In genomic region chr16:10828851-10829331, GRCh38 we compare ENCODE assay signal across 8 cellular contexts. TPM values are rescaled to one million over a fixed set of nuclear protein-coding genes. Genes with fewer than 3 reads are reported as not detected.
A peak's percentile ranks its signal among the peaks of the same experiment; 100 is the strongest.
DNase-seq lines count a peak whose midpoint lies in the region; TF ChIP-seq lines count a peak whose summit lies in the region.

No MANE protein-coding gene starts in this region.

- H3K27me3 Mint-ChIP-seq in endodermal cell (ENCODE audit: insufficient read depth) = peaks cover under 1% of the 10 kb centered on the region

- peak; percentile 83 for DNase-seq in AG20443 (ENCODE audit: low spot score)
- peak; percentile 81 for DNase-seq in NCI-H446 treated with DMSO at 0.1 percent for 48 hours (lab: John Stamatoyannopoulos, UW)
- peak; percentile 55 for DNase-seq in endodermal cell
- DNase-seq in midbrain (lab: John Stamatoyannopoulos, UW) = peak; percentile 87
- no peak for DNase-seq in NCI-H345 treated with DMSO at 0.1 percent for 48 hours (lab: John Stamatoyannopoulos, UW; ENCODE audit: unreplicated experiment)
- no peak for DNase-seq in activated CD8-positive, alpha-beta memory T cell treated with anti-CD3 and anti-CD28 coated beads, Interleukin-2, amount 50 U/mL, for 48 hours
- no peak for DNase-seq in NCI-H2107 treated with DMSO at 0.1 percent for 48 hours (lab: John Stamatoyannopoulos, UW; ENCODE audit: unreplicated experiment)

- no peak overlapping the region for H3K27ac Mint-ChIP-seq in endodermal cell

- H3K9ac ChIP-seq in endodermal cell (ENCODE audit: extremely low read depth, low read length, poor library complexity, severe bottlenecking) = no peak overlapping the region

- H3K4me1 Mint-ChIP-seq in endodermal cell = no peaks in the 10 kb centered on the region

- no peaks in the 10 kb centered on the region for H3K9me3 Mint-ChIP-seq in endodermal cell

- H3K27ac ChIP-seq in endodermal cell (ENCODE audit: low read depth, low read length) (no peak overlapping the region), urinary bladder (ENCODE audit: low read depth) (peak overlapping the region; percentile 49)

- no peak overlapping the region for H3K4me3 ChIP-seq in endodermal cell (ENCODE audit: low read length)
- no peak overlapping the region for H3K4me3 ChIP-seq in urinary bladder (ENCODE audit: low read depth, low read length)

- no peaks in the 10 kb centered on the region for H3K9me3 ChIP-seq in endodermal cell (ENCODE audit: control insufficient read depth, low read length)

- H3K36me3 ChIP-seq in endodermal cell (ENCODE audit: control insufficient read depth, insufficient read depth, low read length) (no peaks in the 10 kb centered on the region), urinary bladder (ENCODE audit: insufficient read depth) (no peaks in the 10 kb centered on the region)

- H3K4me1 ChIP-seq in endodermal cell (ENCODE audit: control insufficient read depth, insufficient read depth, low read length) = no peaks in the 10 kb centered on the region
- H3K4me1 ChIP-seq in urinary bladder (ENCODE audit: insufficient read depth) = peaks cover 2% of the 10 kb centered on the region

- H3K4me3 Mint-ChIP-seq in endodermal cell = no peak overlapping the region

- no peak for TF ChIP-seq CTCF in endodermal cell (conservative IDR thresholded peaks at IDR 0.05)

- no peaks in the 10 kb centered on the region for H3K27me3 ChIP-seq in endodermal cell (ENCODE audit: control insufficient read depth, insufficient read depth, low read length, poor library complexity, severe bottlenecking)

- 88 to 91% methylated on average over 12 to 16 of the region's 16 CpGs for WGBS in endodermal cell (ENCODE audit: insufficient coverage in 1 of 2, insufficient read length in 1 of 2), 2 experiments
- 11% methylated on average over 16 of the region's 16 CpGs for WGBS in urinary bladder

- H3K36me3 Mint-ChIP-seq in endodermal cell (ENCODE audit: low read depth) = no peaks in the 10 kb centered on the region

RNA-seq across cellular contexts. Expression of gene TVP23A, which starts 10.3 kb away (rescaled TPM):
- total RNA-seq in endodermal cell (10 to 100 TPM in 1 of 2 donors, 1 to 10 TPM in 1; 7.6 to 13.6 TPM), urinary bladder (3.7 TPM)
- polyA plus RNA-seq in endodermal cell (2013, experiment 1 of 2) = 1.6 TPM
- polyA plus RNA-seq in endodermal cell (2013, experiment 2 of 2) = 2.5 TPM
- 0.53 TPM for polyA plus RNA-seq in urinary bladder

RNA-seq across cellular contexts. Expression of gene CIITA, which starts 48.1 kb away (rescaled TPM):
- under 1 TPM in 1 of 2 donors, not detected in 1; 0.26 TPM for total RNA-seq in endodermal cell
- not detected for polyA plus RNA-seq in endodermal cell (2013, experiment 1 of 2)
- not detected for polyA plus RNA-seq in endodermal cell (2013, experiment 2 of 2)
- total RNA-seq in urinary bladder = 5.6 TPM
- polyA plus RNA-seq in urinary bladder = 6.4 TPM

Comparison
In these comparisons a context has a peak if more than half of its experiments do, and no peak if none do; other contexts are left out.
1. DNase-seq: peak in AG20443 (single experiment), NCI-H446 treated with DMSO at 0.1 percent for 48 hours (single experiment), endodermal cell (single experiment) and midbrain (single experiment); none in NCI-H345 treated with DMSO at 0.1 percent for 48 hours (single experiment), activated CD8-positive, alpha-beta memory T cell treated with anti-CD3 and anti-CD28 coated beads, Interleukin-2, amount 50 U/mL, for 48 hours (single experiment) and NCI-H2107 treated with DMSO at 0.1 percent for 48 hours (single experiment).